9 cellular contexts compared by ENCODE assay signal in the genomic region with DNA sequence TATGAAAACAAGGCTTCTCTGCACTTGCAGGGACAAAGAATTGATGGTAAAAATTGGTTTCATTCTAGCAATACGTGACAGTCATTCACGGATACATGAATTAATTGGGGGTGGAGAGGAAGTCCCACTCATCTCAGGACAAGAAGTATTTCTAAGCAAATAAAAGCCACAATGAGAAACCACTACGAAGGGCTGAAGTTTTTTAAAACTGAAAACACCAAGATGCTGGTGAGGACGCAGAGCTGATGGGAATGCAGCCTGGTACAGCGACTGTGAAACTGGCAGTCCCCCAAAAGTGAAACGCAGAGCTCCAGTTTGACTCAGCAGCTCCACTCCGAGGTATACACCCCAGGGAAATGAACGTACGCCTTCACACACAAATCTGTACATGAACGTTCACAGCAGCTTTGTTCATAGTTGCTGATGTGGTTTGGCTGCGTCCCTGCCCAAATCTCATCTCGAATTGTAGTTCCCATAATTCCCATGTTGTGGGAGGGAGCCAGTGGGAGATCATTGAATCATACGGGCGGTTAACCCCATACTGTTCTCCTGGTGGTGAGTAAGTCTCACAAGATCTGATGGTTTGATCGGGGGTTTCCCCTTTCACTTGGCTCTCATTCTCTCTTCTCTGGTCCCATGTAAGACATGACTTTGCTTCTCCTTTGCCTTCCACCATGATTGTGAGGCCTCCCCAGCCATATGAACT.
DNase-seq lines count a peak whose midpoint lies in the region; ATAC-seq, FAIRE-seq and TF ChIP-seq lines count a peak whose summit lies in the region.
"Had no signal": no experiment of that assay in that cellular context is flagged by ENCODE, and none has a peak within 500 bp of the region (broad histone marks: within the 10 kb centered on the region; RNA-seq: fewer than 3 reads in every experiment).

No MANE protein-coding gene starts in this region.

- H3K27me3 ChIP-seq in astrocyte (ENCODE audit: insufficient read depth, low read length) (no peaks in the 10 kb centered on the region), mesenchymal stem cell (ENCODE audit: control insufficient read depth in 1 of 2, insufficient read depth in 1 of 2, low read length in 2 of 2) (peaks cover 0 to 20% of the 10 kb centered on the region in 2 experiments)

- no peaks in the 10 kb centered on the region for H3K79me2 ChIP-seq in astrocyte (ENCODE audit: insufficient read depth, low read length)

- H3K4me3 ChIP-seq in astrocyte (ENCODE audit: insufficient read depth, low read depth, low read length) (peak overlapping the region; percentile 47), mesenchymal stem cell (ENCODE audit: insufficient read depth in 1 of 2, low read depth in 1 of 2, low read length in 2 of 2) (peak overlapping the region in 1 of 2 experiments; percentile 71)
- H3K4me3 ChIP-seq: A549 had no signal

- H3K27ac ChIP-seq in astrocyte (ENCODE audit: low read depth, low read length) (peak overlapping the region; percentile 75), mesenchymal stem cell (ENCODE audit: low read length, poor library complexity, severe bottlenecking) (peak overlapping the region; percentile 76)

- H3K9me3 Mint-ChIP-seq in astrocyte (ENCODE audit: unreplicated experiment) = peaks cover 4% of the 10 kb centered on the region
- peaks cover 4% of the 10 kb centered on the region for H3K9me3 Mint-ChIP-seq in stimulated activated memory B cell treated with anti-CD40 and anti-IgM and Interleukin-4, amounts not matched to agents 10 μg/mL and 1 μg/mL and 100 μg/mL, for 72 hours

- no peak overlapping the region for H3K27ac Mint-ChIP-seq in astrocyte (ENCODE audit: unreplicated experiment)
- peak overlapping the region; percentile 94 for H3K27ac Mint-ChIP-seq in stimulated activated memory B cell treated with anti-CD40 and anti-IgM and Interleukin-4, amounts not matched to agents 10 μg/mL and 1 μg/mL and 100 μg/mL, for 72 hours

- WGBS in mesenchymal stem cell = 85% methylated on average over 15 of the region's 15 CpGs

- H3K4me1 ChIP-seq in astrocyte (ENCODE audit: insufficient read depth, low read length) (peaks cover 22% of the 10 kb centered on the region), mesenchymal stem cell (ENCODE audit: control insufficient read depth, insufficient read depth, low read depth, low read length) (peaks cover 19% of the 10 kb centered on the region)

- DNase-seq in SIG-M5 treated with dmso at 0.1 percent for 504 hours (lab: John Stamatoyannopoulos, UW; ENCODE audit: unreplicated experiment) (peak; percentile 67), SIG-M5 (lab: John Stamatoyannopoulos, UW) (no peak), RPMI7951 (ENCODE audit: low read depth) (peak; percentile 88), astrocyte (ENCODE audit: low read depth) (peak; percentile 99), mesenchymal stem cell (peak; percentile 48), cortex of kidney (lab: John Stamatoyannopoulos, UW) (no peak)

- no peak overlapping the region for H3K23ac ChIP-seq in mesenchymal stem cell (ENCODE audit: low read length in 2 of 2)

- H2BK120ac ChIP-seq in mesenchymal stem cell (ENCODE audit: low read depth, low read length) = no peak overlapping the region

- H3K4me2 ChIP-seq in astrocyte (ENCODE audit: low read length) (peak overlapping the region; percentile 81), mesenchymal stem cell (ENCODE audit: low read length, poor library complexity, severe bottlenecking) (no peak overlapping the region)

- H3K4me1 Mint-ChIP-seq in astrocyte (ENCODE audit: low read depth, unreplicated experiment) = peaks cover 7% of the 10 kb centered on the region
- peaks cover 70% of the 10 kb centered on the region for H3K4me1 Mint-ChIP-seq in stimulated activated memory B cell treated with anti-CD40 and anti-IgM and Interleukin-4, amounts not matched to agents 10 μg/mL and 1 μg/mL and 100 μg/mL, for 72 hours

- no peak overlapping the region for H2BK15ac ChIP-seq in mesenchymal stem cell (ENCODE audit: low read depth, poor library complexity, severe bottlenecking)

- FAIRE-seq in astrocyte (lab: Jason Lieb, UNC) = no peak
- FAIRE-seq: A549 had no signal

- peak overlapping the region; percentile 65 for H3K9ac ChIP-seq in astrocyte (ENCODE audit: low read length)
- peak overlapping the region; percentile 72 for H3K9ac ChIP-seq in mesenchymal stem cell (ENCODE audit: low read length)

- H4K8ac ChIP-seq in mesenchymal stem cell (ENCODE audit: low read length) = no peak overlapping the region

- peaks cover 7% of the 10 kb centered on the region for H3K27me3 Mint-ChIP-seq in astrocyte (ENCODE audit: low read depth, unreplicated experiment)
- peaks cover 29% of the 10 kb centered on the region for H3K27me3 Mint-ChIP-seq in stimulated activated memory B cell treated with anti-CD40 and anti-IgM and Interleukin-4, amounts not matched to agents 10 μg/mL and 1 μg/mL and 100 μg/mL, for 72 hours

- H3K36me3 ChIP-seq in astrocyte (ENCODE audit: insufficient read depth, low read length) = no peaks in the 10 kb centered on the region
- H3K36me3 ChIP-seq in mesenchymal stem cell (ENCODE audit: control insufficient read depth in 1 of 2, insufficient read depth in 2 of 2, low read depth in 1 of 2, low read length in 2 of 2) = peaks cover 0 to 8% of the 10 kb centered on the region in 2 experiments

- no peak overlapping the region for H3K14ac ChIP-seq in mesenchymal stem cell (ENCODE audit: low read length in 2 of 2)

- no peak overlapping the region for H3K18ac ChIP-seq in mesenchymal stem cell (ENCODE audit: low read depth in 1 of 2, low read length in 2 of 2)

- no peak overlapping the region for H3K4ac ChIP-seq in mesenchymal stem cell (ENCODE audit: low read depth in 1 of 2, low read length in 2 of 2)

- H2BK12ac ChIP-seq in mesenchymal stem cell (ENCODE audit: low read length in 2 of 2) = no peak overlapping the region

- H3K9me3 ChIP-seq in astrocyte (ENCODE audit: insufficient read depth, low read depth, low read length) (no peaks in the 10 kb centered on the region), mesenchymal stem cell (ENCODE audit: control insufficient read depth, low read length) (no peaks in the 10 kb centered on the region)
- H3K9me3 ChIP-seq: A549 had no signal

- no peaks in the 10 kb centered on the region for H4K20me1 ChIP-seq in astrocyte (ENCODE audit: insufficient read depth, low read length)

- no peak overlapping the region for H2BK5ac ChIP-seq in mesenchymal stem cell (ENCODE audit: low read depth, low read length, poor library complexity, severe bottlenecking)

- H2AK5ac ChIP-seq in mesenchymal stem cell (ENCODE audit: low read length, severe bottlenecking) = no peak overlapping the region

- peaks cover 3% of the 10 kb centered on the region for H3K79me1 ChIP-seq in mesenchymal stem cell (replicated peaks; ENCODE audit: low read length, poor library complexity, severe bottlenecking)

- H3K4me3 Mint-ChIP-seq in astrocyte (ENCODE audit: unreplicated experiment) = no peak overlapping the region
- H3K4me3 Mint-ChIP-seq in stimulated activated memory B cell treated with anti-CD40 and anti-IgM and Interleukin-4, amounts not matched to agents 10 μg/mL and 1 μg/mL and 100 μg/mL, for 72 hours = peak overlapping the region; percentile 62

- TF ChIP-seq CTCF in astrocyte (IDR thresholded peaks at IDR 0.05; ENCODE audit: insufficient read depth, low read depth, low read length) = peak; percentile 20

- no peak overlapping the region for H4K91ac ChIP-seq in mesenchymal stem cell (ENCODE audit: low read length)

- H2AFZ ChIP-seq in astrocyte (ENCODE audit: low read depth, low read length) (peak overlapping the region; percentile 16), mesenchymal stem cell (ENCODE audit: low read depth, low read length) (no peak overlapping the region)

- peaks cover 4% of the 10 kb centered on the region for H3K36me3 Mint-ChIP-seq in astrocyte (ENCODE audit: low read depth, unreplicated experiment)
- H3K36me3 Mint-ChIP-seq in stimulated activated memory B cell treated with anti-CD40 and anti-IgM and Interleukin-4, amounts not matched to agents 10 μg/mL and 1 μg/mL and 100 μg/mL, for 72 hours = peaks cover 10% of the 10 kb centered on the region

- peak; percentile 75 for ATAC-seq in HG02970 (IDR thresholded peaks at IDR 0.05; ENCODE audit: low FRiP score, unreplicated experiment)
- ATAC-seq in stimulated activated memory B cell treated with anti-CD40 and anti-IgM and Interleukin-4, amounts not matched to agents 10 μg/mL and 1 μg/mL and 100 μg/mL, for 72 hours = peak; percentile 94
- ATAC-seq: A549 had no signal

Comparison
In these comparisons a context has a peak if more than half of its experiments do, and no peak if none do; other contexts are left out.
1. DNase-seq: peak in SIG-M5 treated with dmso at 0.1 percent for 504 hours (single experiment), RPMI7951 (single experiment), astrocyte (single experiment) and mesenchymal stem cell (single experiment); none in SIG-M5 (single experiment) and cortex of kidney (single experiment).